Comparison of ENCODE assay signal across 36 cellular contexts in the genomic region with DNA sequence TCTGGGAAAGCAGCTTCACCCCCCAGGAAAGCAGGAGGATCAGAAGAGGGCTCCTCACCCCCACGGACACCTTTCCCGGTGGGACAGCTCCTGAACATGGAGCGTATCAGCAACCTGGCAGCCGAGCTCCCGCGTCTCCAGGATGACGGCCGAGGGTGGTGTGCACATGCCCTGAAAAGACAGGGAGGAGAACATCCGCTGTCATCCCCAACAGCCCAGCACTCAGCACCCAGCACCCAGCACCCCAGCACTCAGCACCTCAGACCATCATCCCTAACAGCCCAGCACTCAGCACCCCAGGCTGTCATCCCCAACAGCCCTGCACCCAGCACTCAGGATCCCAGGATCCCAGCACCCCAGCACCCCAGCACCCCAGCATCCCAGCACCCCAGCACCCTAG. TPM values are rescaled to one million over a fixed set of nuclear protein-coding genes. Genes with fewer than 3 reads are reported as not detected.
"Had no signal": no experiment of that assay in that cellular context is flagged by ENCODE, and none has a peak within 500 bp of the region (broad histone marks: within the 10 kb centered on the region; RNA-seq: fewer than 3 reads in every experiment).

No MANE protein-coding gene starts in this region.

- H3K27ac Mint-ChIP-seq: activated CD4-positive, alpha-beta memory T cell treated with anti-CD3 and anti-CD28 coated beads, Interleukin-2, amount 10 ng/mL, durations not matched to agents 7 days and 5 days; activated CD8-positive, alpha-beta memory T cell treated with anti-CD3 and anti-CD28 coated beads, Interleukin-2, amount 10 ng/mL, durations not matched to agents 7 days and 5 days; activated naive CD8-positive, alpha-beta T cell treated with anti-CD3 and anti-CD28 coated beads, Interleukin-2, amount 10 ng/mL, durations not matched to agents 7 days and 5 days had no signal

- DNase-seq: activated CD4-positive, alpha-beta memory T cell treated with anti-CD3 and anti-CD28 coated beads, Interleukin-2, amount 10 ng/mL, durations not matched to agents 7 days and 5 days; activated CD4-positive, alpha-beta T cell treated with anti-CD3 and anti-CD28 coated beads for 1 hour; activated CD4-positive, alpha-beta T cell treated with anti-CD3 and anti-CD28 coated beads for 48 hours; activated CD4-positive, CD25-positive, alpha-beta regulatory T cell; activated CD8-positive, alpha-beta memory T cell treated with anti-CD3 and anti-CD28 coated beads for 24 hours; activated CD8-positive, alpha-beta memory T cell treated with anti-CD3 and anti-CD28 coated beads, Interleukin-2, amount 10 ng/mL, durations not matched to agents 7 days and 5 days; activated CD8-positive, alpha-beta memory T cell treated with anti-CD3 and anti-CD28 coated beads, Interleukin-2, amount 50 U/mL, for 48 hours; activated gamma-delta T cell; activated naive CD4-positive, alpha-beta T cell treated with Interleukin-2 at 50 U/mL for 16 hours; activated T-cell treated with anti-CD3 and anti-CD28 coated beads, Interleukin-2, amount 50 U/mL, for 48 hours; body of pancreas; caudate nucleus; cerebellar nuclear complex; MM.1S; MV-4-11; NCI-H1092; NCI-H1436 treated with DMSO at 0.1 percent for 48 hours; NCI-H1694 treated with DMSO at 0.1 percent for 48 hours; NCI-H2029; NCI-H345; NCI-H524 treated with DMSO at 0.1 percent for 48 hours; NK-92 treated with Interleukin-12 subunit alpha and Interleukin-12 subunit beta, amount 100 ng/mL, for 24 hours; PC-9; Right ventricle myocardium superior; SW 1271; T-helper 1 cell; T1000; WERI-Rb-1 had no signal

- H3K9ac ChIP-seq: KMS-11 had no signal

- H3K9me3 Mint-ChIP-seq: activated naive CD4-positive, alpha-beta T cell treated with anti-CD3 and anti-CD28 coated beads, Interleukin-2, amount 50 U/mL, for 24 hours had no signal

- H3K9me3 ChIP-seq: ascending aorta, body of pancreas, breast epithelium had no signal

- H3K36me3 ChIP-seq: ascending aorta, breast epithelium, WERI-Rb-1 had no signal

- H2AFZ ChIP-seq: PC-9 had no signal

- H3K4me1 ChIP-seq: ascending aorta, breast epithelium had no signal

- H3K4me2 ChIP-seq: KMS-11, PC-9 had no signal

- FAIRE-seq: RCC 7860 had no signal

- H3K4me3 ChIP-seq: ascending aorta, body of pancreas, breast epithelium, PC-9 had no signal

- H3K27ac ChIP-seq: ascending aorta, body of pancreas, breast epithelium, KMS-11, PC-9, RWPE1, WERI-Rb-1 had no signal

- H3K36me3 Mint-ChIP-seq: activated CD8-positive, alpha-beta memory T cell treated with anti-CD3 and anti-CD28 coated beads, Interleukin-2, amount 10 ng/mL, durations not matched to agents 7 days and 5 days; activated naive CD4-positive, alpha-beta T cell treated with anti-CD3 and anti-CD28 coated beads, Interleukin-2, amount 50 U/mL, for 24 hours; activated naive CD8-positive, alpha-beta T cell treated with anti-CD3 and anti-CD28 coated beads, Interleukin-2, amount 10 ng/mL, durations not matched to agents 7 days and 5 days had no signal

- H3K4me3 Mint-ChIP-seq: activated CD4-positive, alpha-beta memory T cell treated with anti-CD3 and anti-CD28 coated beads, Interleukin-2, amount 10 ng/mL, durations not matched to agents 7 days and 5 days; activated CD8-positive, alpha-beta memory T cell treated with anti-CD3 and anti-CD28 coated beads, Interleukin-2, amount 10 ng/mL, durations not matched to agents 7 days and 5 days; activated naive CD4-positive, alpha-beta T cell treated with anti-CD3 and anti-CD28 coated beads, Interleukin-2, amount 50 U/mL, for 24 hours; activated naive CD8-positive, alpha-beta T cell treated with anti-CD3 and anti-CD28 coated beads, Interleukin-2, amount 10 ng/mL, durations not matched to agents 7 days and 5 days had no signal

RNA-seq across cellular contexts. Expression of gene CFAP46, which starts 3.9 kb away (rescaled TPM):
- total RNA-seq: activated CD4-positive, alpha-beta memory T cell treated with anti-CD3 and anti-CD28 coated beads, Interleukin-2, amount 10 ng/mL, durations not matched to agents 7 days and 5 days; activated CD8-positive, alpha-beta memory T cell treated with anti-CD3 and anti-CD28 coated beads, Interleukin-2, amount 10 ng/mL, durations not matched to agents 7 days and 5 days; activated naive CD8-positive, alpha-beta T cell treated with anti-CD3 and anti-CD28 coated beads, Interleukin-2, amount 10 ng/mL, durations not matched to agents 7 days and 5 days; ascending aorta; LHCN-M2; PC-9 had no signal
